Comparison of ENCODE assay signal across 1 cellular context in genomic region chr20:51651921-51652549, GRCh38.
TF ChIP-seq lines count a peak whose summit lies in the region.

No MANE protein-coding gene starts in this region.

TF ChIP-seq in GM23338, 12 proteins besides CTCF, POLR2A, EP300 and RAD21:
- TF ChIP-seq ZNF462 (CRISPR knock-in tag; IDR thresholded peaks at IDR 0.05) (no peak), NANOG (IDR thresholded peaks at IDR 0.05; ENCODE audit: borderline replicate concordance) (no peak), POLR2AphosphoS5 (IDR thresholded peaks at IDR 0.05; ENCODE audit: low read depth) (no peak), CREB1 (CRISPR knock-in tag; IDR thresholded peaks at IDR 0.05; ENCODE audit: low read depth) (no peak), ZNF114 (CRISPR knock-in tag; IDR thresholded peaks at IDR 0.05) (no peak), STAT1 (IDR thresholded peaks at IDR 0.05; ENCODE audit: unreplicated experiment) (no peak), REST (IDR thresholded peaks at IDR 0.05; ENCODE audit: unreplicated experiment) (no peak)
TF ChIP-seq in GM23338: peak in this region for 0.
